Comparison of ENCODE assay signal across 8 cellular contexts in genomic region chr15:90000175-90000923, GRCh38. TPM values are rescaled to one million over a fixed set of nuclear protein-coding genes. Genes with fewer than 3 reads are reported as not detected.
A peak's percentile ranks its signal among the peaks of the same experiment; 100 is the strongest.
DNase-seq lines count a peak whose midpoint lies in the region; ATAC-seq and TF ChIP-seq lines count a peak whose summit lies in the region.

No MANE protein-coding gene starts in this region.

- DNase-seq in EL: peak; percentile 37
- DNase-seq in M059J (ENCODE audit: low read depth): peak; percentile 11
- peak; percentile 32 for DNase-seq in astrocyte of the spinal cord (ENCODE audit: low read depth, low spot score)
- DNase-seq in smooth muscle cell (lab: John Stamatoyannopoulos, UW; ENCODE audit: unreplicated experiment): no peak
- DNase-seq in cerebellum (ENCODE audit: low spot score): no peak
- DNase-seq in left lobe of liver (ENCODE audit: low spot score): no peak
- no peak for DNase-seq in stimulated activated CD4-positive, alpha-beta T cell treated with anti-CD3 and anti-CD28 coated beads, Interleukin-1b, Interleukin-23, amount 100 ng/mL, for 48 hours

- no peaks in the 10 kb centered on the region for H3K36me3 ChIP-seq in iPS-18a (ENCODE audit: control insufficient read depth, low read depth, low read length)
- H3K36me3 ChIP-seq in smooth muscle cell (ENCODE audit: low read depth): no peaks in the 10 kb centered on the region

- H3K27me3 ChIP-seq in iPS-18a (ENCODE audit: control insufficient read depth, insufficient read depth, low read length): peaks cover 18% of the 10 kb centered on the region
- no peaks in the 10 kb centered on the region for H3K27me3 ChIP-seq in smooth muscle cell (ENCODE audit: low read depth)

- H3K4me3 ChIP-seq in astrocyte of the spinal cord (ENCODE audit: low read depth, low read length) (peak overlapping the region; percentile 64), iPS-18a (ENCODE audit: low read length) (peak overlapping the region; percentile 85), smooth muscle cell (peak overlapping the region; percentile 86)

- peak overlapping the region; percentile 87 for H3K4me2 ChIP-seq in smooth muscle cell

- H3F3A ChIP-seq in smooth muscle cell (ENCODE audit: low read depth): peaks cover 33% of the 10 kb centered on the region

- no peak for ATAC-seq in left lobe of liver

- peaks cover 4% of the 10 kb centered on the region for H4K20me1 ChIP-seq in smooth muscle cell (ENCODE audit: low read depth)

- TF ChIP-seq CTCF in astrocyte of the spinal cord (IDR thresholded peaks at IDR 0.05; ENCODE audit: low read depth, low read length): no peak
- TF ChIP-seq CTCF in smooth muscle cell (IDR thresholded peaks at IDR 0.05; ENCODE audit: borderline replicate concordance, insufficient read depth, poor library complexity, severe bottlenecking): no peak

- H3K27ac ChIP-seq in iPS-18a (ENCODE audit: low read length): peak overlapping the region; percentile 87
- H3K27ac ChIP-seq in smooth muscle cell (ENCODE audit: low read depth): peak overlapping the region; percentile 74

- in situ Hi-C loops in astrocyte of the spinal cord (cut with HindIII; ENCODE audit: low sequenced_read_pairs): no loop called here

- WGBS in smooth muscle cell (ENCODE audit: low lambda C conversion rate): 2% methylated on average over 46 of the region's 62 CpGs

- H3K9ac ChIP-seq in iPS-18a (ENCODE audit: low read length): peak overlapping the region; percentile 88
- peak overlapping the region; percentile 77 for H3K9ac ChIP-seq in smooth muscle cell (ENCODE audit: low read depth)

- peaks cover 19% of the 10 kb centered on the region for H3K79me2 ChIP-seq in smooth muscle cell (ENCODE audit: low read depth)

- no peaks in the 10 kb centered on the region for H3K9me3 ChIP-seq in iPS-18a (ENCODE audit: control insufficient read depth, low read depth, low read length)
- H3K9me3 ChIP-seq in smooth muscle cell (replicated peaks; ENCODE audit: low read depth): no peaks in the 10 kb centered on the region

- H2AFZ ChIP-seq in smooth muscle cell (ENCODE audit: low read depth): peak overlapping the region; percentile 92

- H3K4me1 ChIP-seq in iPS-18a (ENCODE audit: control insufficient read depth, low read depth, low read length) (peaks cover 16% of the 10 kb centered on the region), smooth muscle cell (ENCODE audit: low read depth) (peaks cover 32% of the 10 kb centered on the region)

RNA-seq across cellular contexts. Expression of gene ZNF710, which starts 0.8 kb away (rescaled TPM):
- 3.9 and 11.0 TPM in 2 replicates for total RNA-seq in M059J (2014; rRNA removed; shearing (Covaris generic))
- 8.6 and 20.8 TPM in 2 replicates for total RNA-seq in smooth muscle cell
- polyA plus RNA-seq in smooth muscle cell: 10.4 and 14.8 TPM in 2 replicates
- total RNA-seq in cerebellum: 14.0 TPM
- 6.7 TPM for total RNA-seq in left lobe of liver

Comparison
In these comparisons a context has a peak if more than half of its experiments do, and no peak if none do; other contexts are left out.
1. DNase-seq: peak in EL (single experiment), M059J (single experiment) and astrocyte of the spinal cord (single experiment); none in smooth muscle cell (single experiment), cerebellum (single experiment), left lobe of liver (single experiment) and stimulated activated CD4-positive, alpha-beta T cell treated with anti-CD3 and anti-CD28 coated beads, Interleukin-1b, Interleukin-23, amount 100 ng/mL, for 48 hours (single experiment).
2. Peak in every context shown above with its lines, with median percentiles within 50 percentile points of each other: H3K4me3 ChIP-seq.